Comparison of ENCODE assay signal across 23 cellular contexts in genomic region chr2:133422946-133423345, GRCh38.
A peak's percentile ranks its signal among the peaks of the same experiment; 100 is the strongest.
DNase-seq lines count a peak whose midpoint lies in the region; ATAC-seq and TF ChIP-seq lines count a peak whose summit lies in the region.
"Had no signal": no experiment of that assay in that cellular context is flagged by ENCODE, and none has a peak within 500 bp of the region (broad histone marks: within the 10 kb centered on the region; RNA-seq: fewer than 3 reads in every experiment).

No MANE protein-coding gene starts in this region.

- no peaks in the 10 kb centered on the region for H3K36me3 Mint-ChIP-seq in stimulated activated memory B cell treated with anti-CD40 and anti-IgM and Interleukin-4, amounts not matched to agents 10 μg/mL and 1 μg/mL and 100 μg/mL, for 72 hours
- H3K36me3 Mint-ChIP-seq: T-cell had no signal

- no peak overlapping the region for H3K27ac ChIP-seq in coronary artery
- H3K27ac ChIP-seq: vagina had no signal

- H3K9me3 Mint-ChIP-seq in stimulated activated memory B cell treated with anti-CD40 and anti-IgM and Interleukin-4, amounts not matched to agents 10 μg/mL and 1 μg/mL and 100 μg/mL, for 72 hours, result no peaks in the 10 kb centered on the region
- H3K9me3 Mint-ChIP-seq: activated naive CD4-positive, alpha-beta T cell treated with anti-CD3 and anti-CD28 coated beads for 36 hours; CD4-positive, alpha-beta T cell had no signal

- H3K4me1 Mint-ChIP-seq in stimulated activated memory B cell treated with anti-CD40 and anti-IgM and Interleukin-4, amounts not matched to agents 10 μg/mL and 1 μg/mL and 100 μg/mL, for 72 hours, result no peaks in the 10 kb centered on the region
- H3K4me1 Mint-ChIP-seq: T-cell had no signal

- DNase-seq in Daoy (ENCODE audit: low read depth) (peak; percentile 49), NCI-H526 treated with DMSO at 0.1 percent for 48 hours (lab: John Stamatoyannopoulos, UW) (peak; percentile 86), epithelial cell of esophagus (ENCODE audit: low read depth) (peak; percentile 53), pons (ENCODE audit: low spot score) (peak; percentile 26), coronary artery (ENCODE audit: low spot score) (no peak), epidermal melanocyte (ENCODE audit: insufficient read length, low spot score) (no peak)
- DNase-seq: activated CD4-positive, CD25-positive, alpha-beta regulatory T cell treated with anti-CD3 and anti-CD28 coated beads, Interleukin-2, amount 50 U/mL, for 72 hours; activated CD8-positive, alpha-beta memory T cell treated with anti-CD3 and anti-CD28 coated beads, Interleukin-2, amount 50 U/mL, for 48 hours; activated naive CD4-positive, alpha-beta T cell treated with anti-CD3 and anti-CD28 coated beads for 36 hours; CD4-positive, alpha-beta T cell; cerebellar nuclear complex; head of caudate nucleus; Kasumi-1; left colon; NCI-H1694; NCI-H524 treated with DMSO at 0.1 percent for 48 hours; pancreas; stimulated activated CD4-positive, alpha-beta T cell treated with anti-CD3 and anti-CD28 coated beads, Interleukin-12 subunit alpha, Interleukin-12 subunit beta, amount 100 ng/mL, for 4 hours; T-cell had no signal

- TF ChIP-seq CTCF in epithelial cell of esophagus (IDR thresholded peaks at IDR 0.05; ENCODE audit: insufficient read depth, low read depth, low read length, missing control alignments), result no peak
- TF ChIP-seq CTCF in coronary artery (IDR thresholded peaks at IDR 0.05), result no peak

- no peak overlapping the region for H3K4me3 ChIP-seq in epithelial cell of esophagus (ENCODE audit: low read length)
- H3K4me3 ChIP-seq in coronary artery, result no peak overlapping the region
- H3K4me3 ChIP-seq: pancreas, vagina had no signal

- peaks cover 9% of the 10 kb centered on the region for H3K27me3 Mint-ChIP-seq in stimulated activated memory B cell treated with anti-CD40 and anti-IgM and Interleukin-4, amounts not matched to agents 10 μg/mL and 1 μg/mL and 100 μg/mL, for 72 hours
- H3K27me3 Mint-ChIP-seq: CD4-positive, alpha-beta T cell had no signal

- no peak overlapping the region for H3K4me3 Mint-ChIP-seq in stimulated activated memory B cell treated with anti-CD40 and anti-IgM and Interleukin-4, amounts not matched to agents 10 μg/mL and 1 μg/mL and 100 μg/mL, for 72 hours
- H3K4me3 Mint-ChIP-seq: activated naive CD4-positive, alpha-beta T cell treated with anti-CD3 and anti-CD28 coated beads for 36 hours; CD4-positive, alpha-beta T cell; T-cell had no signal

- H3K27ac Mint-ChIP-seq in stimulated activated memory B cell treated with anti-CD40 and anti-IgM and Interleukin-4, amounts not matched to agents 10 μg/mL and 1 μg/mL and 100 μg/mL, for 72 hours, result no peak overlapping the region
- H3K27ac Mint-ChIP-seq: activated naive CD4-positive, alpha-beta T cell treated with anti-CD3 and anti-CD28 coated beads for 36 hours; CD4-positive, alpha-beta T cell; T-cell had no signal

- no peak for ATAC-seq in stimulated activated memory B cell treated with anti-CD40 and anti-IgM and Interleukin-4, amounts not matched to agents 10 μg/mL and 1 μg/mL and 100 μg/mL, for 72 hours
- ATAC-seq in GM21515 (IDR thresholded peaks at IDR 0.05; ENCODE audit: unreplicated experiment), result no peak
- ATAC-seq: left colon, Panc1, pancreas, T-cell had no signal

Comparison
In these comparisons a context has a peak if more than half of its experiments do, and no peak if none do; other contexts are left out.
1. DNase-seq: peak in Daoy (single experiment), NCI-H526 treated with DMSO at 0.1 percent for 48 hours (single experiment), epithelial cell of esophagus (single experiment) and pons (single experiment); none in coronary artery (single experiment) and epidermal melanocyte (single experiment).